In the genomic region with DNA sequence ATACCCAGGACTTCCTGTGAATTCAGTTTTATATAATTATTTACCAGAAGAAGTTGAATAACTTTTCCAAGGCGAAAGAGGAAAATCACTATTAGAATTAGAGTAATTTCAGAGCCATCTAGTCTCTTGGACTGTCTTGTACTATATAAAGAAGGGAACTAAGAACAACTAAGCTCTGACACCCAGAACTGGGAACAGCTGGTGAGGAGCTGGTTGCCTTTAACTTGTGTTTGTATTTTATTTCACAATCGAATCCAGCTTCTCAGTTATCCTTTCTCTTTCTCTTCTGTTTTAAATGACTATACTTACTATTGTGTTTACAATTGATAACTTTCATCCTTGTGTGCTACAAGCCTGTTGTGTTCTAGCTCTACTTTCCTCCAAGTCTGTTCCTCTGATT, we compare ENCODE assay signal across 11 cellular contexts. TPM values are rescaled to one million over a fixed set of nuclear protein-coding genes. Genes with fewer than 3 reads are reported as not detected.
DNase-seq lines count a peak whose midpoint lies in the region; ATAC-seq and TF ChIP-seq lines count a peak whose summit lies in the region.
"Had no signal": no experiment of that assay in that cellular context is flagged by ENCODE, and none has a peak within 500 bp of the region (broad histone marks: within the 10 kb centered on the region; RNA-seq: fewer than 3 reads in every experiment).

No MANE protein-coding gene starts in this region.

- no peak overlapping the region for H2AFZ ChIP-seq in SK-N-SH (ENCODE audit: low read depth)

- H3K4me1 ChIP-seq in SK-N-SH (ENCODE audit: control insufficient read depth in 1 of 2, insufficient read depth in 2 of 2, low read depth in 1 of 2, low read length in 1 of 2) (peaks cover 13 to 23% of the 10 kb centered on the region in 2 experiments), heart right ventricle (peaks cover 0 to 48% (median 28%) of the 10 kb centered on the region in 9 donors), psoas muscle (peaks cover 36% of the 10 kb centered on the region)

- POLR2A ChIA-PET in CD4-positive, alpha-beta T cell (lab: Charles Lee) = interaction anchor here (1.1 to 1.2 kb wide), 2 partner anchors 8 to 221 kb away, joined by 3 to 5 read pairs; partner anchors contain the start of gene PSMB4
- POLR2A ChIA-PET in SK-N-SH (lab: Yijun Ruan, JAX) = interaction anchor here (0.8 kb wide), 1 partner anchor 339 kb away, joined by 4 read pairs; no protein-coding TSS in a partner anchor

- H3K9me3 Mint-ChIP-seq in CD4-positive, alpha-beta T cell = no peaks in the 10 kb centered on the region

- peaks cover 97% of the 10 kb centered on the region for H3K79me2 ChIP-seq in SK-N-SH (ENCODE audit: insufficient read depth)

- WGBS in SK-N-SH (ENCODE audit: low lambda C conversion rate) = 70% methylated on average over 2 of the region's 2 CpGs
- WGBS in heart right ventricle, 2 donors = 66 to 79% methylated on average over 2 of the region's 2 CpGs
- WGBS in psoas muscle, 3 donors = 20 to 34% (median 22%) methylated on average over 2 of the region's 2 CpGs

- H3K9me2 ChIP-seq in SK-N-SH = no peaks in the 10 kb centered on the region

- no peak for TF ChIP-seq CTCF in CD4-positive, alpha-beta T cell (IDR thresholded peaks at IDR 0.05)
- no peak for TF ChIP-seq CTCF in SK-N-SH (IDR thresholded peaks at IDR 0.05)
- no peak for TF ChIP-seq CTCF in heart right ventricle (IDR thresholded peaks at IDR 0.05)
- no peak for TF ChIP-seq CTCF in psoas muscle (IDR thresholded peaks at IDR 0.05)

- no peak for DNase-seq in CD4-positive, alpha-beta T cell
- DNase-seq in SK-N-SH = no peak
- no peak for DNase-seq in heart right ventricle
- DNase-seq in psoas muscle = no peak
- DNase-seq: DND-41 had no signal

- H3K27ac ChIP-seq in CD4-positive, alpha-beta T cell (ENCODE audit: low read depth, low read length) = no peak overlapping the region
- H3K27ac ChIP-seq in SK-N-SH (ENCODE audit: low read depth in 2 of 2, low read length in 1 of 2) (peak overlapping the region; percentile 0 to 22; a peak in 1 of 4 replicates), heart right ventricle (peak overlapping the region in 3 of 10 donors; percentile 12 to 62 (median 32)), psoas muscle (peak overlapping the region; percentile 75)
- H3K27ac ChIP-seq: RWPE1 had no signal

- H3K27ac Mint-ChIP-seq in CD4-positive, alpha-beta T cell = peak overlapping the region; percentile 11

- H3K27me3 Mint-ChIP-seq in CD4-positive, alpha-beta T cell = no peaks in the 10 kb centered on the region

- no peaks in the 10 kb centered on the region for H3K27me3 ChIP-seq in CD4-positive, alpha-beta T cell (ENCODE audit: control insufficient read depth, insufficient read depth, low read length)
- no peaks in the 10 kb centered on the region for H3K27me3 ChIP-seq in SK-N-SH (ENCODE audit: insufficient read depth)
- no peaks in the 10 kb centered on the region for H3K27me3 ChIP-seq in heart right ventricle
- no peaks in the 10 kb centered on the region for H3K27me3 ChIP-seq in psoas muscle (ENCODE audit: insufficient read depth in 3 of 3, low read length in 2 of 3)

- CTCF ChIA-PET in CD4-positive, alpha-beta T cell (lab: Charles Lee) = interaction anchor here (1.4 kb wide), 1 partner anchor 176 kb away, joined by 3 read pairs; no protein-coding TSS in a partner anchor
- CTCF ChIA-PET in SK-N-SH (lab: Yijun Ruan, JAX) = interaction anchor here (0.7 to 1.7 kb wide), 6 partner anchors 18 to 280 kb away, joined by 3 to 5 read pairs (median 3); no protein-coding TSS in a partner anchor

- H3K9me3 ChIP-seq in CD4-positive, alpha-beta T cell (ENCODE audit: control insufficient read depth, low read length) = no peaks in the 10 kb centered on the region
- H3K9me3 ChIP-seq in SK-N-SH = no peaks in the 10 kb centered on the region
- no peaks in the 10 kb centered on the region for H3K9me3 ChIP-seq in heart right ventricle
- H3K9me3 ChIP-seq in psoas muscle = no peaks in the 10 kb centered on the region

- TF ChIP-seq EP300 in SK-N-SH (IDR thresholded peaks at IDR 0.05; ENCODE audit: borderline replicate concordance in 1 of 2, low read depth in 1 of 2, low read length in 1 of 2) = no peak

- H3K9ac ChIP-seq in SK-N-SH = no peak overlapping the region

- no peak overlapping the region for H3K4me3 Mint-ChIP-seq in CD4-positive, alpha-beta T cell

- intact Hi-C loops in CD4-positive, alpha-beta T cell (cut with DNase I, micrococcal nuclease) = loop anchor here in 1 of 2 experiments (5.0 kb wide), 1 partner anchor 37 kb away; no protein-coding TSS in a partner anchor
- intact Hi-C loops in heart right ventricle (cut with DNase I) (no loop called here), psoas muscle (cut with DNase I) (no loop called here)

- H4K20me1 ChIP-seq in SK-N-SH (ENCODE audit: insufficient read depth) = peaks cover 36% of the 10 kb centered on the region

- peaks cover 51% of the 10 kb centered on the region for H3K4me1 Mint-ChIP-seq in CD4-positive, alpha-beta T cell (ENCODE audit: low read depth)

- H3K36me3 ChIP-seq in SK-N-SH (replicated peaks in 1 of 2; ENCODE audit: control insufficient read depth in 1 of 2, insufficient read depth in 2 of 2, low read length in 1 of 2) = peaks cover 5 to 10% of the 10 kb centered on the region in 2 experiments
- no peaks in the 10 kb centered on the region for H3K36me3 ChIP-seq in heart right ventricle
- peaks cover 0 to 6% of the 10 kb centered on the region in 2 donors for H3K36me3 ChIP-seq in psoas muscle (ENCODE audit: insufficient read depth in 1 of 2, low read depth in 1 of 2)

- peaks cover 6% of the 10 kb centered on the region for H3K36me3 Mint-ChIP-seq in CD4-positive, alpha-beta T cell (ENCODE audit: low read depth)

- TF ChIP-seq RAD21 in SK-N-SH (IDR thresholded peaks at IDR 0.05; ENCODE audit: low read length) = no peak

- ATAC-seq in CD4-positive, alpha-beta T cell (ENCODE audit: poor library complexity) = no peak
- ATAC-seq in heart right ventricle = peak in 6 of 8 donors; percentile 51 to 85 (median 72)
- ATAC-seq in psoas muscle = peak; percentile 79 to 96 (median 88)
- ATAC-seq in HG03520 (IDR thresholded peaks at IDR 0.05; ENCODE audit: unreplicated experiment) = no peak
- ATAC-seq in esophagus mucosa = no peak
- no peak for ATAC-seq in HG03442 (IDR thresholded peaks at IDR 0.05; ENCODE audit: unreplicated experiment)
- no peak for ATAC-seq in GM21367 (IDR thresholded peaks at IDR 0.05; ENCODE audit: unreplicated experiment)

- H3K4me3 ChIP-seq in SK-N-SH (ENCODE audit: low read depth in 2 of 2, low read length in 1 of 2) = no peak overlapping the region
- H3K4me3 ChIP-seq in heart right ventricle = no peak overlapping the region
- peak overlapping the region; percentile 45 for H3K4me3 ChIP-seq in psoas muscle
- H3K4me3 ChIP-seq: coronary artery had no signal

- H3F3A ChIP-seq in SK-N-SH (replicated peaks; ENCODE audit: insufficient read depth) = peaks cover 16% of the 10 kb centered on the region

- H3K4me2 ChIP-seq in SK-N-SH = no peak overlapping the region

TF ChIP-seq in SK-N-SH, 30 proteins besides CTCF, POLR2A, EP300 and RAD21:
- TF ChIP-seq JUND (IDR thresholded peaks at IDR 0.05) = no peak
- TF ChIP-seq, protein P1, sequence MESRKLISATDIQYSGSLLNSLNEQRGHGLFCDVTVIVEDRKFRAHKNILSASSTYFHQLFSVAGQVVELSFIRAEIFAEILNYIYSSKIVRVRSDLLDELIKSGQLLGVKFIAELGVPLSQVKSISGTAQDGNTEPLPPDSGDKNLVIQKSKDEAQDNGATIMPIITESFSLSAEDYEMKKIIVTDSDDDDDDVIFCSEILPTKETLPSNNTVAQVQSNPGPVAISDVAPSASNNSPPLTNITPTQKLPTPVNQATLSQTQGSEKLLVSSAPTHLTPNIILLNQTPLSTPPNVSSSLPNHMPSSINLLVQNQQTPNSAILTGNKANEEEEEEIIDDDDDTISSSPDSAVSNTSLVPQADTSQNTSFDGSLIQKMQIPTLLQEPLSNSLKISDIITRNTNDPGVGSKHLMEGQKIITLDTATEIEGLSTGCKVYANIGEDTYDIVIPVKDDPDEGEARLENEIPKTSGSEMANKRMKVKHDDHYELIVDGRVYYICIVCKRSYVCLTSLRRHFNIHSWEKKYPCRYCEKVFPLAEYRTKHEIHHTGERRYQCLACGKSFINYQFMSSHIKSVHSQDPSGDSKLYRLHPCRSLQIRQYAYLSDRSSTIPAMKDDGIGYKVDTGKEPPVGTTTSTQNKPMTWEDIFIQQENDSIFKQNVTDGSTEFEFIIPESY (IDR thresholded peaks at IDR 0.05; ENCODE audit: borderline replicate concordance, low read depth) = no peak
TF ChIP-seq in SK-N-SH: peak in this region for 0.

RNA-seq across cellular contexts. Expression of gene SNX27, which starts 8.4 kb away (rescaled TPM):
- 10 to 100 TPM; 13.2 to 13.3 TPM for total RNA-seq in CD4-positive, alpha-beta T cell
- polyA plus RNA-seq in SK-N-SH (2012; rRNA removed) (10.8 and 12.8 TPM in 2 replicates), heart right ventricle (1 to 10 TPM; 6.5 to 7.1 TPM), psoas muscle (10 to 100 TPM; 10.7 to 41.0 (median 11.2) TPM)
- 11.1 and 12.7 TPM in 2 replicates for polyA plus RNA-seq in SK-N-SH (2012; cell fraction: cytosol; rRNA removed)
- polyA plus RNA-seq in SK-N-SH (2012; cell fraction: nucleus; rRNA removed) = 11.4 and 19.1 TPM in 2 replicates
- total RNA-seq in heart right ventricle (10 to 100 TPM; 26.9 to 37.8 (median 33.4) TPM), psoas muscle (10 to 100 TPM; 39.8 to 47.2 (median 43.3) TPM), esophagus mucosa (16.4 TPM)

Comparison
In these comparisons a context has a peak if more than half of its experiments do, and no peak if none do; other contexts are left out.
1. ATAC-seq: peak in heart right ventricle (6 of 8) and psoas muscle (4 of 4); none in CD4-positive, alpha-beta T cell (single experiment), HG03520 (single experiment), esophagus mucosa (single experiment), HG03442 (single experiment) and GM21367 (single experiment).